Comparison of ENCODE assay signal across 23 cellular contexts in genomic region chr21:16438761-16439160, GRCh38.
DNase-seq lines count a peak whose midpoint lies in the region; FAIRE-seq and TF ChIP-seq lines count a peak whose summit lies in the region.
"Had no signal": no experiment of that assay in that cellular context is flagged by ENCODE, and none has a peak within 500 bp of the region (broad histone marks: within the 10 kb centered on the region; RNA-seq: fewer than 3 reads in every experiment).

No MANE protein-coding gene starts in this region.

- TF ChIP-seq POLR2A in endothelial cell of umbilical vein (IDR thresholded peaks at IDR 0.05; ENCODE audit: low read depth, low read length) (no peak), sigmoid colon (IDR thresholded peaks at IDR 0.05) (no peak), esophagus squamous epithelium (IDR thresholded peaks at IDR 0.05) (no peak)

- no peak overlapping the region for H3K4me3 Mint-ChIP-seq in nephron
- H3K4me3 Mint-ChIP-seq in nephron progenitor cell = no peak overlapping the region
- H3K4me3 Mint-ChIP-seq: B cell; CD4-positive, alpha-beta T cell; CD8-positive, alpha-beta T cell had no signal

- H3K27me3 ChIP-seq in endothelial cell of umbilical vein (ENCODE audit: control insufficient read depth in 2 of 2, insufficient read depth in 2 of 2, low read length in 2 of 2) = no peaks in the 10 kb centered on the region
- H3K27me3 ChIP-seq in sigmoid colon = no peaks in the 10 kb centered on the region
- no peaks in the 10 kb centered on the region for H3K27me3 ChIP-seq in esophagus squamous epithelium
- H3K27me3 ChIP-seq: BLaER1 treated with 17β-estradiol and CSF1 and Interleukin-3, amounts not matched to agents 10 nM and 100 nM had no signal

- peaks cover 23% of the 10 kb centered on the region for H3K4me1 Mint-ChIP-seq in nephron
- no peaks in the 10 kb centered on the region for H3K4me1 Mint-ChIP-seq in nephron progenitor cell
- H3K4me1 Mint-ChIP-seq: B cell had no signal

- H3K27ac ChIP-seq in endothelial cell of umbilical vein (ENCODE audit: insufficient read depth, low read depth, low read length) (no peak overlapping the region), sigmoid colon (no peak overlapping the region), esophagus squamous epithelium (no peak overlapping the region)
- H3K27ac ChIP-seq: 22Rv1; A549; BLaER1 treated with 17β-estradiol and CSF1 and Interleukin-3, amounts not matched to agents 10 nM and 100 nM; C4-2B had no signal

- H3K9me3 ChIP-seq in endothelial cell of umbilical vein (replicated peaks; ENCODE audit: control insufficient read depth, insufficient read depth, low read length) = no peaks in the 10 kb centered on the region
- H3K9me3 ChIP-seq in sigmoid colon = no peaks in the 10 kb centered on the region
- no peaks in the 10 kb centered on the region for H3K9me3 ChIP-seq in esophagus squamous epithelium
- H3K9me3 ChIP-seq: A549; BLaER1 treated with 17β-estradiol and CSF1 and Interleukin-3, amounts not matched to agents 10 nM and 100 nM; Caco-2 had no signal

- intact Hi-C loops in endothelial cell of umbilical vein (cut with micrococcal nuclease) (no loop called here), sigmoid colon (cut with DNase I) (no loop called here), esophagus squamous epithelium (cut with DNase I) (no loop called here)

- no peaks in the 10 kb centered on the region for H3K27me3 Mint-ChIP-seq in nephron (ENCODE audit: low read depth)
- H3K27me3 Mint-ChIP-seq in nephron progenitor cell (ENCODE audit: low read depth, poor library complexity) = no peaks in the 10 kb centered on the region
- H3K27me3 Mint-ChIP-seq: B cell; CD4-positive, alpha-beta T cell had no signal

- POLR2A ChIA-PET in endothelial cell of umbilical vein (lab: Charles Lee) = interaction anchor here (0.7 kb wide), 1 partner anchor 20 kb away, joined by 4 read pairs; no protein-coding TSS in a partner anchor

- DNase-seq in GM20000 (ENCODE audit: low spot score) (no peak), dermis blood vessel endothelial cell (peak; percentile 46), endothelial cell of umbilical vein (ENCODE audit: low read depth, low spot score) (peak; percentile 82), nephron progenitor cell (no peak), sigmoid colon (no peak), HT-29 (ENCODE audit: low spot score) (no peak), esophagus squamous epithelium (lab: John Stamatoyannopoulos, UW) (no peak)
- DNase-seq: AML-193; Caco-2; Calu3; CD4-positive, alpha-beta T cell; CD8-positive, alpha-beta T cell; DMS79 treated with DMSO at 0.1 percent for 48 hours; GF-D8 had no signal

- no peak overlapping the region for H3K4me3 ChIP-seq in endothelial cell of umbilical vein (replicated peaks in 1 of 3; ENCODE audit: insufficient read depth in 1 of 3, low read depth in 1 of 3, low read length in 3 of 3)
- no peak overlapping the region for H3K4me3 ChIP-seq in sigmoid colon
- no peak overlapping the region for H3K4me3 ChIP-seq in esophagus squamous epithelium
- H3K4me3 ChIP-seq: A549; BLaER1 treated with 17β-estradiol and CSF1 and Interleukin-3, amounts not matched to agents 10 nM and 100 nM had no signal

- CTCF ChIA-PET in endothelial cell of umbilical vein (lab: Charles Lee) = interaction anchor here (1.6 kb wide), 1 partner anchor 16 kb away, joined by 4 read pairs; no protein-coding TSS in a partner anchor

- H3K79me2 ChIP-seq in endothelial cell of umbilical vein (ENCODE audit: control insufficient read depth, insufficient read depth, low read length) = peaks cover 52% of the 10 kb centered on the region

- no peak overlapping the region for H3K9ac ChIP-seq in endothelial cell of umbilical vein (replicated peaks; ENCODE audit: extremely low read depth, insufficient read depth, low read length)
- H3K9ac ChIP-seq: BLaER1 treated with 17β-estradiol and CSF1 and Interleukin-3, amounts not matched to agents 10 nM and 100 nM had no signal

- peaks cover 22% of the 10 kb centered on the region for H3K4me1 ChIP-seq in endothelial cell of umbilical vein (ENCODE audit: control insufficient read depth, extremely low read depth, insufficient read depth, low read length)
- H3K4me1 ChIP-seq in sigmoid colon = peaks cover 0 to 8% (median 0%) of the 10 kb centered on the region in 4 donors
- peaks cover 0 to 29% (median 0%) of the 10 kb centered on the region in 3 donors for H3K4me1 ChIP-seq in esophagus squamous epithelium
- H3K4me1 ChIP-seq: A549; BLaER1 treated with 17β-estradiol and CSF1 and Interleukin-3, amounts not matched to agents 10 nM and 100 nM; Caco-2 had no signal

- H3K36me3 Mint-ChIP-seq in nephron (ENCODE audit: low read depth) = peaks cover 4% of the 10 kb centered on the region
- H3K36me3 Mint-ChIP-seq in nephron progenitor cell (ENCODE audit: low read depth) = no peaks in the 10 kb centered on the region
- H3K36me3 Mint-ChIP-seq: CD8-positive, alpha-beta T cell had no signal

- TF ChIP-seq CTCF in GM20000 (IDR thresholded peaks at IDR 0.05; ENCODE audit: extremely low read depth, missing control alignments) (peak; percentile 0), endothelial cell of umbilical vein (IDR thresholded peaks at IDR 0.05; ENCODE audit: extremely low read depth in 1 of 2, insufficient read depth in 1 of 2, low read depth in 1 of 2, low read length in 2 of 2) (no peak), nephron (IDR thresholded peaks at IDR 0.05; ENCODE audit: unreplicated experiment in 3 of 3) (no peak), nephron progenitor cell (IDR thresholded peaks at IDR 0.05) (no peak), sigmoid colon (IDR thresholded peaks at IDR 0.05) (no peak), esophagus squamous epithelium (IDR thresholded peaks at IDR 0.05) (no peak)

- WGBS in sigmoid colon, 2 donors = 91 to 97% methylated on average over 1 of the region's 1 CpG
- WGBS in esophagus squamous epithelium, 2 donors = 88 to 95% methylated on average over 1 of the region's 1 CpG

- BruUV-seq in endothelial cell of umbilical vein (replicated peaks; lab: Mats Ljungman, UMichigan) = no TSS peak

- H3K9me3 Mint-ChIP-seq in nephron (no peaks in the 10 kb centered on the region), nephron progenitor cell (no peaks in the 10 kb centered on the region)
- H3K9me3 Mint-ChIP-seq: CD4-positive, alpha-beta T cell had no signal

- H3K4me2 ChIP-seq in endothelial cell of umbilical vein (ENCODE audit: insufficient read depth, low read length) = peak overlapping the region; percentile 51
- H3K4me2 ChIP-seq: A549; BLaER1 treated with 17β-estradiol and CSF1 and Interleukin-3, amounts not matched to agents 10 nM and 100 nM had no signal

- peak overlapping the region in 2 of 3 experiments; percentile 31 to 69 for H3K27ac Mint-ChIP-seq in nephron
- H3K27ac Mint-ChIP-seq in nephron progenitor cell = no peak overlapping the region
- H3K27ac Mint-ChIP-seq: B cell; CD4-positive, alpha-beta T cell; CD8-positive, alpha-beta T cell had no signal

- H3K36me3 ChIP-seq in endothelial cell of umbilical vein (ENCODE audit: control insufficient read depth in 2 of 2, extremely low read depth in 1 of 2, insufficient read depth in 2 of 2, low read length in 2 of 2) (no peaks in the 10 kb centered on the region), sigmoid colon (no peaks in the 10 kb centered on the region), esophagus squamous epithelium (no peaks in the 10 kb centered on the region)
- H3K36me3 ChIP-seq: BLaER1 treated with 17β-estradiol and CSF1 and Interleukin-3, amounts not matched to agents 10 nM and 100 nM had no signal

- H2AFZ ChIP-seq in endothelial cell of umbilical vein (ENCODE audit: low read depth, low read length) = no peak overlapping the region

- H4K20me1 ChIP-seq in endothelial cell of umbilical vein (replicated peaks; ENCODE audit: control insufficient read depth, extremely low read depth, insufficient read depth, low read length) = no peaks in the 10 kb centered on the region
- H4K20me1 ChIP-seq: BLaER1 treated with 17β-estradiol and CSF1 and Interleukin-3, amounts not matched to agents 10 nM and 100 nM had no signal

- no peak for FAIRE-seq in endothelial cell of umbilical vein (lab: Jason Lieb, UNC)
- FAIRE-seq: A549, D721Med, GM12891, GM19239 had no signal

- dilution Hi-C loops in endothelial cell of umbilical vein (cut with MboI; ENCODE audit: extremely low pct_ligation_motif_present, low sequenced_read_pairs) = no loop called here

- peaks cover 2% of the 10 kb centered on the region for H3K9me1 ChIP-seq in endothelial cell of umbilical vein (replicated peaks; ENCODE audit: control insufficient read depth, extremely low read depth, insufficient read depth, low read length)

- no peak for TF ChIP-seq EP300 in sigmoid colon (IDR thresholded peaks at IDR 0.05)

TF ChIP-seq in endothelial cell of umbilical vein, 7 proteins besides CTCF, POLR2A, EP300 and RAD21:
- TF ChIP-seq MAX (IDR thresholded peaks at IDR 0.05; ENCODE audit: insufficient read depth, insufficient read length) (no peak), POLR2AphosphoS5 (IDR thresholded peaks at IDR 0.05; ENCODE audit: insufficient read depth, low read depth, low read length) (no peak), EZH2 (IDR thresholded peaks at IDR 0.05; ENCODE audit: borderline replicate concordance, low read depth, low read length, severe bottlenecking) (no peak), GATA2 (IDR thresholded peaks at IDR 0.05; ENCODE audit: insufficient read depth, insufficient read length, low read depth, low read length) (no peak), JUN (IDR thresholded peaks at IDR 0.05; ENCODE audit: borderline replicate concordance, insufficient read depth, insufficient read length, low read depth) (no peak), FOS (IDR thresholded peaks at IDR 0.05; ENCODE audit: borderline replicate concordance, insufficient read depth, low read length) (no peak), MYC (IDR thresholded peaks at IDR 0.05; ENCODE audit: low read depth, low read length) (no peak)

Comparison
In these comparisons a context has a peak if more than half of its experiments do, and no peak if none do; other contexts are left out.
1. DNase-seq: peak in dermis blood vessel endothelial cell (single experiment) and endothelial cell of umbilical vein (single experiment); none in GM20000 (single experiment), nephron progenitor cell (single experiment), sigmoid colon (single experiment), HT-29 (single experiment) and esophagus squamous epithelium (single experiment).